In genomic region chr9:123425261-123425821, GRCh38 we compare ENCODE assay signal across 25 cellular contexts.
DNase-seq lines count a peak whose midpoint lies in the region; ATAC-seq and TF ChIP-seq lines count a peak whose summit lies in the region.
"Had no signal": no experiment of that assay in that cellular context is flagged by ENCODE, and none has a peak within 500 bp of the region (broad histone marks: within the 10 kb centered on the region; RNA-seq: fewer than 3 reads in every experiment).

No MANE protein-coding gene starts in this region.

- H3K36me3 ChIP-seq in endodermal cell (ENCODE audit: control insufficient read depth, insufficient read depth, low read length): no peaks in the 10 kb centered on the region
- H3K36me3 ChIP-seq in thyroid gland: no peaks in the 10 kb centered on the region
- H3K36me3 ChIP-seq: pancreas had no signal

- TF ChIP-seq CTCF in endodermal cell (conservative IDR thresholded peaks at IDR 0.05) (no peak), nephron progenitor cell (IDR thresholded peaks at IDR 0.05) (no peak), thyroid gland (IDR thresholded peaks at IDR 0.05) (no peak), foreskin keratinocyte (conservative IDR thresholded peaks at IDR 0.05) (no peak)

- H3K4me1 Mint-ChIP-seq in endodermal cell (peaks cover 13% of the 10 kb centered on the region), nephron progenitor cell (peaks cover 23% of the 10 kb centered on the region)
- H3K4me1 Mint-ChIP-seq: activated CD4-positive, alpha-beta T cell treated with anti-CD3 and anti-CD28 coated beads for 36 hours had no signal

- WGBS in endodermal cell (ENCODE audit: insufficient coverage in 1 of 2, insufficient read length in 1 of 2), 2 experiments: 80 to 87% methylated on average over 17 to 20 of the region's 20 CpGs
- WGBS in thyroid gland, 2 donors: 50 to 56% methylated on average over 20 of the region's 20 CpGs

- TF ChIP-seq POLR2A in thyroid gland (IDR thresholded peaks at IDR 0.05): peak in 1 of 2 donors; percentile 54

- no peak overlapping the region for H3K27ac ChIP-seq in endodermal cell (ENCODE audit: low read depth, low read length)
- H3K27ac ChIP-seq in thyroid gland: peak overlapping the region; percentile 47 to 82 (median 70)
- no peak overlapping the region for H3K27ac ChIP-seq in foreskin keratinocyte
- H3K27ac ChIP-seq: 22Rv1, pancreas, testis had no signal

- ATAC-seq in foreskin keratinocyte: no peak
- ATAC-seq: activated CD4-positive, alpha-beta T cell treated with anti-CD3 and anti-CD28 coated beads for 36 hours; activated naive CD4-positive, alpha-beta T cell treated with anti-CD3 and anti-CD28 coated beads, Interleukin-2, amount 50 U/mL, for 72 hours; activated T-cell treated with anti-CD3 and anti-CD28 coated beads, Interleukin-2, amount 50 U/mL, for 72 hours; pancreas had no signal

- H3K4me1 ChIP-seq in endodermal cell (ENCODE audit: control insufficient read depth, insufficient read depth, low read length) (no peaks in the 10 kb centered on the region), thyroid gland (peaks cover 5 to 24% of the 10 kb centered on the region in 2 donors), foreskin keratinocyte (no peaks in the 10 kb centered on the region)
- H3K4me1 ChIP-seq: pancreas, testis had no signal

- H3K9me3 Mint-ChIP-seq in endodermal cell (peaks cover 6% of the 10 kb centered on the region), nephron progenitor cell (peaks cover 21% of the 10 kb centered on the region)

- H3K27me3 ChIP-seq in endodermal cell (ENCODE audit: control insufficient read depth, insufficient read depth, low read length, poor library complexity, severe bottlenecking): no peaks in the 10 kb centered on the region
- no peaks in the 10 kb centered on the region for H3K27me3 ChIP-seq in thyroid gland
- no peaks in the 10 kb centered on the region for H3K27me3 ChIP-seq in foreskin keratinocyte
- H3K27me3 ChIP-seq: pancreas, testis had no signal

- no peaks in the 10 kb centered on the region for H3K27me3 Mint-ChIP-seq in endodermal cell (ENCODE audit: insufficient read depth)
- H3K27me3 Mint-ChIP-seq in nephron progenitor cell (ENCODE audit: low read depth, poor library complexity): peaks cover 12% of the 10 kb centered on the region
- H3K27me3 Mint-ChIP-seq: activated CD4-positive, alpha-beta T cell treated with anti-CD3 and anti-CD28 coated beads for 36 hours; B cell; memory B cell; naive B cell; stimulated activated memory B cell treated with anti-CD40 and anti-IgM and Interleukin-4, amounts not matched to agents 10 μg/mL and 1 μg/mL and 100 μg/mL, for 72 hours had no signal

- H3K27ac Mint-ChIP-seq in endodermal cell (no peak overlapping the region), nephron progenitor cell (peak overlapping the region; percentile 72)
- H3K27ac Mint-ChIP-seq: activated CD4-positive, alpha-beta T cell treated with anti-CD3 and anti-CD28 coated beads for 36 hours; activated T-cell treated with anti-CD3 and anti-CD28 coated beads, Interleukin-2, amount 50 U/mL, for 72 hours; B cell; memory B cell; stimulated activated memory B cell treated with anti-CD40 and anti-IgM and Interleukin-4, amounts not matched to agents 10 μg/mL and 1 μg/mL and 100 μg/mL, for 72 hours had no signal

- intact Hi-C loops in thyroid gland (cut with DNase I): no loop called here

- H3K36me3 Mint-ChIP-seq in endodermal cell (ENCODE audit: low read depth): peaks cover 29% of the 10 kb centered on the region
- peaks cover 23% of the 10 kb centered on the region for H3K36me3 Mint-ChIP-seq in nephron progenitor cell (ENCODE audit: low read depth)

- no peak overlapping the region for H3K9ac ChIP-seq in endodermal cell (ENCODE audit: extremely low read depth, low read length, poor library complexity, severe bottlenecking)

- H3K9me3 ChIP-seq in endodermal cell (ENCODE audit: control insufficient read depth, low read length) (peaks cover 6% of the 10 kb centered on the region), thyroid gland (no peaks in the 10 kb centered on the region)
- H3K9me3 ChIP-seq: pancreas, testis had no signal

- no peak overlapping the region for H3K4me3 Mint-ChIP-seq in endodermal cell
- H3K4me3 Mint-ChIP-seq in nephron progenitor cell: no peak overlapping the region
- H3K4me3 Mint-ChIP-seq: activated CD4-positive, alpha-beta T cell treated with anti-CD3 and anti-CD28 coated beads for 36 hours; activated T-cell treated with anti-CD3 and anti-CD28 coated beads, Interleukin-2, amount 50 U/mL, for 72 hours; B cell; memory B cell; naive B cell; stimulated activated memory B cell treated with anti-CD40 and anti-IgM and Interleukin-4, amounts not matched to agents 10 μg/mL and 1 μg/mL and 100 μg/mL, for 72 hours had no signal

- DNase-seq in NCI-H2227 (lab: John Stamatoyannopoulos, UW; ENCODE audit: unreplicated experiment) (peak; percentile 39), NCI-H2227 treated with DMSO at 0.1 percent for 48 hours (lab: John Stamatoyannopoulos, UW) (no peak), endodermal cell (peak; percentile 53), nephron progenitor cell (no peak), thyroid gland (peak; percentile 91 to 93), foreskin keratinocyte (no peak), NCI-H446 treated with DMSO at 0.1 percent for 48 hours (lab: John Stamatoyannopoulos, UW) (no peak), DMS53 treated with DMSO at 0.1 percent for 48 hours (lab: John Stamatoyannopoulos, UW; ENCODE audit: unreplicated experiment) (no peak)
- DNase-seq: activated CD4-positive, alpha-beta T cell treated with anti-CD3 and anti-CD28 coated beads for 36 hours; activated T-cell treated with anti-CD3 and anti-CD28 coated beads, Interleukin-2, amount 50 U/mL, for 72 hours; COR-L47; effector CD8-positive, alpha-beta T cell; kidney; naive B cell; NCI-H1048; NCI-H187 treated with DMSO at 0.1 percent for 48 hours; NCI-H345; SHP77 treated with DMSO at 0.1 percent for 48 hours; testis had no signal

- H3K4me3 ChIP-seq in endodermal cell (ENCODE audit: low read length) (no peak overlapping the region), thyroid gland (replicated peaks in 1 of 3) (no peak overlapping the region)
- H3K4me3 ChIP-seq: pancreas, testis had no signal

Comparison
In these comparisons a context has a peak if more than half of its experiments do, and no peak if none do; other contexts are left out.
1. DNase-seq: peak in NCI-H2227 (single experiment), endodermal cell (single experiment) and thyroid gland (2 of 2); none in NCI-H2227 treated with DMSO at 0.1 percent for 48 hours (single experiment), nephron progenitor cell (single experiment), foreskin keratinocyte (0 of 2), NCI-H446 treated with DMSO at 0.1 percent for 48 hours (single experiment) and DMS53 treated with DMSO at 0.1 percent for 48 hours (single experiment).
2. H3K27ac ChIP-seq: peak in thyroid gland (3 of 3); none in endodermal cell (single experiment) and foreskin keratinocyte (single experiment).